8 cellular contexts compared by ENCODE assay signal in the genomic region with DNA sequence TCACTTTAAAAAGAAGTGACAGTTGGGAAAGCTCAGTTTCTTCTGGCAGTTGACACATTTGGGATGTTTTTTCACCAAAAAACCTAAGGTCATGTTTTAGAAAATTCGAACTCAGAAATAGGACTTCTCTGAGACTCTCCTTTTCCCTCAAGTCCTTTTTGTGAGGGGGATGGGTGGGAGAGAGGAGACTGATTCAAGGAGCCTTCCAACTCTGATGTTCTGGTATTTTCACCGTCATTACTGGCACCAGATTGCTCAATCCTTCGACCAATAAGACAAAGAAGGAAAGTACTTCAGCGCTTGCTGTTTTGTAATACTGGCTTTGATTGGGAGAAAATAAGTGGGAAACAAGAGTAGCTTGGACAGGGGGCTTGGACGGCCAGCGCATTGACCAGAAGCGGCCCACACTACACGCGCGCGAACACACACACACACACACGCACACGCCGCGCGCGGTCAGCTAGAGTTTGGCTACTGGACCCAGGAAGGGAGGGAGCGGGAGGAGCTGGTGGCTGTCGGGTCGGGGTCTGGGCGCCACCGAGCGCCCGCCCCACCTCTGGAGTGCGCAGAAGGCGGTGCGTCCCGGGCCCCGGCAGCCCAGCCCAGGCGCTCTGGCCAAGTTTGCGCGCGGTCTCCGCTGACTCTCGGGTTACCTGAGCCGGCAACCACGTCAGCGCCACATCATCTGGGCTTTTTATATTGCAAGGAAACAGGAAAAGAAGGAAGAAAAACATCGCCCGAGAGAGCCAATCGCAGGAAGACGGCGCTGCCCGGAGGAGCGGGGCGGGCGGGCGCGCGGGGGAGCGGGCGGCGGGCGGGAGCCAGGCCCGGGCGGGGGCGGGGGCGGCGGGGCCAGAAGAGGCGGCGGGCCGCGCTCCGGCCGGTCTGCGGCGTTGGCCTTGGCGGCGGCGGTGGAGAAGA. TPM values are rescaled to one million over a fixed set of nuclear protein-coding genes. Genes with fewer than 3 reads are reported as not detected.
DNase-seq lines count a peak whose midpoint lies in the region; ATAC-seq and TF ChIP-seq lines count a peak whose summit lies in the region.

Gene KCNK1 (plus strand): TSS at position 855 of the 921 bp plus-strand sequence. CDS start 66 bp downstream, at position 921.

- H3K36me3 ChIP-seq in Peyer's patch (no peaks in the 10 kb centered on the region), mucosa of stomach (ENCODE audit: control insufficient read depth, insufficient read depth, low read length) (no peaks in the 10 kb centered on the region), uterus (no peaks in the 10 kb centered on the region)

- peak within 1 kb of the TSS; percentile 42 to 84 (median 77) for H3K27ac ChIP-seq in Peyer's patch
- H3K27ac ChIP-seq in epithelial cell of prostate, result peak within 1 kb of the TSS; percentile 93
- H3K27ac ChIP-seq in uterus, result peak within 1 kb of the TSS; percentile 83 to 87

- ATAC-seq in HG02642 (IDR thresholded peaks at IDR 0.05; ENCODE audit: poor library complexity, unreplicated experiment), result peak; percentile 24
- no peak for ATAC-seq in GM19351 (IDR thresholded peaks at IDR 0.05; ENCODE audit: unreplicated experiment)

- no peaks in the 10 kb centered on the region for H3K9me3 ChIP-seq in Peyer's patch
- H3K9me3 ChIP-seq in mucosa of stomach (ENCODE audit: control insufficient read depth, low read length), result no peaks in the 10 kb centered on the region
- H3K9me3 ChIP-seq in uterus, result no peaks in the 10 kb centered on the region

- peaks cover 0 to 5% (median 0%) of the 10 kb centered on the region in 4 donors for H3K4me1 ChIP-seq in Peyer's patch
- no peaks in the 10 kb centered on the region for H3K4me1 ChIP-seq in mucosa of stomach (ENCODE audit: control insufficient read depth, insufficient read depth, low read length)
- no peaks in the 10 kb centered on the region for H3K4me1 ChIP-seq in uterus

- H3K27me3 ChIP-seq in Peyer's patch (no peaks in the 10 kb centered on the region), mucosa of stomach (ENCODE audit: control insufficient read depth, insufficient read depth, low read length) (no peaks in the 10 kb centered on the region), uterus (no peaks in the 10 kb centered on the region)

- peak; percentile 81 to 82 for TF ChIP-seq POLR2A in Peyer's patch (IDR thresholded peaks at IDR 0.05)
- peak in 1 of 2 donors; percentile 71 for TF ChIP-seq POLR2A in uterus (IDR thresholded peaks at IDR 0.05)

- intact Hi-C loops in uterus (cut with DNase I; ENCODE audit: low total_unique reads), result no loop called here

- DNase-seq in GM04504 (ENCODE audit: low read depth) (peak; percentile 67), Peyer's patch (peak in 2 of 3 donors; percentile 86), epithelial cell of prostate (ENCODE audit: low read depth, low spot score) (peak; percentile 58), uterus (peak; percentile 79), HuH-7 (ENCODE audit: low spot score) (no peak)

- TF ChIP-seq CTCF in Peyer's patch (IDR thresholded peaks at IDR 0.05), result no peak
- no peak for TF ChIP-seq CTCF in uterus (IDR thresholded peaks at IDR 0.05)

- H3K4me3 ChIP-seq in Peyer's patch (peak within 1 kb of the TSS; percentile 29 to 70 (median 56)), mucosa of stomach (ENCODE audit: low read length) (peak within 1 kb of the TSS; percentile 71), uterus (peak within 1 kb of the TSS; percentile 65 to 69)

- H3K9ac ChIP-seq in mucosa of stomach (ENCODE audit: low read length), result peak within 1 kb of the TSS; percentile 99

RNA-seq across cellular contexts. Expression of gene KCNK1, which starts in this region (rescaled TPM):
- 10 to 100 TPM in 3 of 4 donors, not detected in 1; 17.2 to 22.2 (median 17.2) TPM for total RNA-seq in Peyer's patch
- total RNA-seq in uterus, result 10 to 100 TPM in 2 of 4 donors, 1 to 10 TPM in 2; 1.0 to 17.1 (median 7.9) TPM
